ENCODE assay signal across 29 cellular contexts in genomic region chr20:14223806-14224205, GRCh38.
"Had no signal": no experiment of that assay in that cellular context is flagged by ENCODE, and none has a peak within 500 bp of the region (broad histone marks: within the 10 kb centered on the region; RNA-seq: fewer than 3 reads in every experiment).

No MANE protein-coding gene starts in this region.

- H3K79me2 ChIP-seq: parathyroid adenoma had no signal

- H2AFZ ChIP-seq: parathyroid adenoma had no signal

- H3K36me3 ChIP-seq: esophagus squamous epithelium, gastrocnemius medialis, right lobe of liver, uterus had no signal

- H3K9ac ChIP-seq: parathyroid adenoma had no signal

- DNase-seq: activated CD4-positive, alpha-beta T cell treated with anti-CD3 and anti-CD28 coated beads for 1 hour; activated CD4-positive, alpha-beta T cell treated with anti-CD3 and anti-CD28 coated beads, Interleukin-2, amount 50 U/mL, for 1 hour; activated CD8-positive, alpha-beta memory T cell treated with anti-CD3 and anti-CD28 coated beads, Interleukin-2, amount 10 ng/mL, durations not matched to agents 7 days and 5 days; activated CD8-positive, alpha-beta T cell treated with anti-CD3 and anti-CD28 coated beads, Interleukin-2, amount 10 ng/mL, durations not matched to agents 7 days and 5 days; activated naive CD8-positive, alpha-beta T cell treated with anti-CD3 and anti-CD28 coated beads, Interleukin-2, amount 50 U/mL, for 24 hours; activated T-cell treated with anti-CD3 and anti-CD28 coated beads, Interleukin-2, amount 50 U/mL, for 48 hours; amygdala; esophagus squamous epithelium; gastrocnemius medialis; glutamatergic neuron; kidney; left colon; naive thymus-derived CD4-positive, alpha-beta T cell; nucleus accumbens; psoas muscle; right lobe of liver; stimulated activated CD4-positive, alpha-beta T cell treated with anti-CD3 and anti-CD28 coated beads, Interleukin-2, amount 100 ng/mL, for 48 hours; T-helper 2 cell; uterus had no signal

- H3K4me1 ChIP-seq: esophagus squamous epithelium, right lobe of liver, uterus had no signal

- H3K27ac ChIP-seq: epithelial cell of prostate, esophagus squamous epithelium, gastrocnemius medialis, parathyroid adenoma, psoas muscle, right lobe of liver, uterus had no signal

- H3K4me1 Mint-ChIP-seq: activated CD8-positive, alpha-beta memory T cell treated with anti-CD3 and anti-CD28 coated beads, Interleukin-2, amount 10 ng/mL, durations not matched to agents 7 days and 5 days; activated naive CD4-positive, alpha-beta T cell treated with anti-CD3 and anti-CD28 coated beads, Interleukin-2, amount 50 U/mL, for 24 hours; activated naive CD8-positive, alpha-beta T cell treated with anti-CD3 and anti-CD28 coated beads, Interleukin-2, amount 50 U/mL, for 24 hours; central memory CD8-positive, alpha-beta T cell; naive thymus-derived CD4-positive, alpha-beta T cell had no signal

- H3K27me3 ChIP-seq: esophagus squamous epithelium, gastrocnemius medialis, right lobe of liver, uterus had no signal

- H3K27ac Mint-ChIP-seq: activated CD8-positive, alpha-beta memory T cell treated with anti-CD3 and anti-CD28 coated beads, Interleukin-2, amount 10 ng/mL, durations not matched to agents 7 days and 5 days; activated CD8-positive, alpha-beta T cell treated with anti-CD3 and anti-CD28 coated beads, Interleukin-2, amount 10 ng/mL, durations not matched to agents 7 days and 5 days; activated naive CD4-positive, alpha-beta T cell treated with anti-CD3 and anti-CD28 coated beads, Interleukin-2, amount 50 U/mL, for 24 hours; activated naive CD8-positive, alpha-beta T cell treated with anti-CD3 and anti-CD28 coated beads, Interleukin-2, amount 50 U/mL, for 24 hours; activated T-helper 2 cell treated with anti-CD3 and anti-CD28 coated beads, Interferon-gamma antibody, Interleukin-2, Interleukin-4, amounts not matched to agents 10 μg/mL and 5 μg/mL and 100 μg/mL, durations not matched to agents 14 hours and 24 hours and 36 hours; dendritic cell treated with granulocyte-macrophage colony-stimulating factor and Interleukin-4, amounts not matched to agents 40 ng/mL and 50 ng/mL, for 4 days; mesothelial cell of epicardium; naive thymus-derived CD4-positive, alpha-beta T cell; stimulated activated naive CD8-positive, alpha-beta T cell treated with anti-CD3 and anti-CD28 coated beads, Interleukin-15, Interleukin-2, amounts not matched to agents 100 ng/mL and 50 ng/mL, for 24 hours; type B pancreatic cell; WTC11 had no signal

- H3K4me3 ChIP-seq: esophagus squamous epithelium, gastrocnemius medialis, psoas muscle, right lobe of liver, uterus had no signal

- H3K9me3 ChIP-seq: esophagus squamous epithelium, gastrocnemius medialis, psoas muscle, right lobe of liver, uterus had no signal

- H3K27me3 Mint-ChIP-seq: activated CD8-positive, alpha-beta memory T cell treated with anti-CD3 and anti-CD28 coated beads, Interleukin-2, amount 10 ng/mL, durations not matched to agents 7 days and 5 days; central memory CD8-positive, alpha-beta T cell; type B pancreatic cell had no signal

- H3K9me3 Mint-ChIP-seq: stimulated activated naive CD8-positive, alpha-beta T cell treated with anti-CD3 and anti-CD28 coated beads, Interleukin-15, Interleukin-2, amounts not matched to agents 100 ng/mL and 50 ng/mL, for 24 hours had no signal

- FAIRE-seq: kidney had no signal

- ATAC-seq: activated CD8-positive, alpha-beta memory T cell treated with anti-CD3 and anti-CD28 coated beads, Interleukin-2, amount 10 ng/mL, durations not matched to agents 7 days and 5 days; activated CD8-positive, alpha-beta T cell treated with anti-CD3 and anti-CD28 coated beads, Interleukin-2, amount 10 ng/mL, durations not matched to agents 7 days and 5 days; activated naive CD8-positive, alpha-beta T cell treated with anti-CD3 and anti-CD28 coated beads, Interleukin-2, amount 50 U/mL, for 24 hours; gastrocnemius medialis; left colon; naive thymus-derived CD4-positive, alpha-beta T cell; psoas muscle; right lobe of liver; WTC11 had no signal

- H3K4me3 Mint-ChIP-seq: activated CD8-positive, alpha-beta memory T cell treated with anti-CD3 and anti-CD28 coated beads, Interleukin-2, amount 10 ng/mL, durations not matched to agents 7 days and 5 days; activated CD8-positive, alpha-beta T cell treated with anti-CD3 and anti-CD28 coated beads, Interleukin-2, amount 10 ng/mL, durations not matched to agents 7 days and 5 days; activated naive CD4-positive, alpha-beta T cell treated with anti-CD3 and anti-CD28 coated beads, Interleukin-2, amount 50 U/mL, for 24 hours; activated naive CD8-positive, alpha-beta T cell treated with anti-CD3 and anti-CD28 coated beads, Interleukin-2, amount 50 U/mL, for 24 hours; central memory CD8-positive, alpha-beta T cell; dendritic cell treated with granulocyte-macrophage colony-stimulating factor and Interleukin-4, amounts not matched to agents 40 ng/mL and 50 ng/mL, for 4 days; mesothelial cell of epicardium; naive thymus-derived CD4-positive, alpha-beta T cell; stimulated activated naive CD8-positive, alpha-beta T cell treated with anti-CD3 and anti-CD28 coated beads, Interleukin-15, Interleukin-2, amounts not matched to agents 100 ng/mL and 50 ng/mL, for 24 hours; type B pancreatic cell; WTC11 had no signal

- H3K36me3 Mint-ChIP-seq: activated CD8-positive, alpha-beta memory T cell treated with anti-CD3 and anti-CD28 coated beads, Interleukin-2, amount 10 ng/mL, durations not matched to agents 7 days and 5 days; activated naive CD4-positive, alpha-beta T cell treated with anti-CD3 and anti-CD28 coated beads, Interleukin-2, amount 50 U/mL, for 24 hours; type B pancreatic cell had no signal
